23 cellular contexts compared by ENCODE assay signal in the genomic region with DNA sequence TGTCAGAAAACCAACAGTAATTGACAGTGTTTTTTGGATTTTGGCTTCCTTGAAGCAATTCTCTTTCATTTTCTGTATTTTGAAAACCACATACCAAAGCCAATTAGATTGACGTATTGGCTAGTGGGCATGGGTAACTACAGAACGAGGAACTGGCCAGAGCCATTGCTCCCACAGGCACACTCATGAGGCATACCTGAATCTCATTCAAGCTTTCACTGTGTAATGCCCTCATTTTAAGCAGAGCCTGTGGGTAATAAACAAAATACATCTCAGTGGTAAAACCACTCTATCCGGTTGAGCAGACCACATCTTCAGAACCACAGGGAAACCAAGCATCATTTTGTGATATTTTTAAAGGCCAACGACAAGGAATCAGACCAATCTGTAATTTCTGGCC.
"Had no signal": no experiment of that assay in that cellular context is flagged by ENCODE, and none has a peak within 500 bp of the region (broad histone marks: within the 10 kb centered on the region; RNA-seq: fewer than 3 reads in every experiment).

No MANE protein-coding gene starts in this region.

- H3K27ac Mint-ChIP-seq: memory B cell; mesothelial cell of epicardium; natural killer cell treated with Interleukin-12 subunit alpha and Interleukin-12 subunit beta and Interleukin-15 and Interleukin-18, amount 100 ng/mL, for 72 hours; neural progenitor cell had no signal

- H3K36me3 Mint-ChIP-seq: memory B cell, mesothelial cell of epicardium, neural progenitor cell had no signal

- DNase-seq: cortex of kidney; dorsolateral prefrontal cortex; effector CD8-positive, alpha-beta T cell; gastrocnemius medialis; heart right ventricle; hypothalamus; islet precursor cell; left cardiac atrium; left ventricle myocardium inferior; lower lobe of right lung; nucleus accumbens; ovary; small intestine; stimulated activated CD4-positive, alpha-beta T cell treated with anti-CD3 and anti-CD28 coated beads, Interleukin-12 subunit alpha, Interleukin-12 subunit beta, amount 100 ng/mL, for 4 hours; stimulated activated naive CD8-positive, alpha-beta T cell treated with anti-CD3 and anti-CD28 coated beads, Interleukin-15, Interleukin-2, amounts not matched to agents 100 U/mL and 50 U/mL, for 24 hours; upper lobe of right lung had no signal

- H3K4me1 Mint-ChIP-seq: neural progenitor cell had no signal

- H3K27me3 Mint-ChIP-seq: memory B cell had no signal

- H3K4me3 ChIP-seq: dorsolateral prefrontal cortex, gastrocnemius medialis, heart right ventricle, left ventricle myocardium inferior, lower lobe of right lung, neural progenitor cell, ovary, right atrium auricular region, tibial nerve, upper lobe of right lung, vagina had no signal

- ATAC-seq: gastrocnemius medialis; heart right ventricle; left cardiac atrium; lower lobe of right lung; stimulated activated naive CD8-positive, alpha-beta T cell treated with anti-CD3 and anti-CD28 coated beads, Interleukin-15, Interleukin-2, amounts not matched to agents 100 U/mL and 50 U/mL, for 24 hours; upper lobe of right lung had no signal

- H3K4me3 Mint-ChIP-seq: memory B cell; mesothelial cell of epicardium; natural killer cell treated with Interleukin-12 subunit alpha and Interleukin-12 subunit beta and Interleukin-15 and Interleukin-18, amount 100 ng/mL, for 72 hours; neural progenitor cell had no signal
